ENCODE assay signal across 7 cellular contexts in the genomic region with DNA sequence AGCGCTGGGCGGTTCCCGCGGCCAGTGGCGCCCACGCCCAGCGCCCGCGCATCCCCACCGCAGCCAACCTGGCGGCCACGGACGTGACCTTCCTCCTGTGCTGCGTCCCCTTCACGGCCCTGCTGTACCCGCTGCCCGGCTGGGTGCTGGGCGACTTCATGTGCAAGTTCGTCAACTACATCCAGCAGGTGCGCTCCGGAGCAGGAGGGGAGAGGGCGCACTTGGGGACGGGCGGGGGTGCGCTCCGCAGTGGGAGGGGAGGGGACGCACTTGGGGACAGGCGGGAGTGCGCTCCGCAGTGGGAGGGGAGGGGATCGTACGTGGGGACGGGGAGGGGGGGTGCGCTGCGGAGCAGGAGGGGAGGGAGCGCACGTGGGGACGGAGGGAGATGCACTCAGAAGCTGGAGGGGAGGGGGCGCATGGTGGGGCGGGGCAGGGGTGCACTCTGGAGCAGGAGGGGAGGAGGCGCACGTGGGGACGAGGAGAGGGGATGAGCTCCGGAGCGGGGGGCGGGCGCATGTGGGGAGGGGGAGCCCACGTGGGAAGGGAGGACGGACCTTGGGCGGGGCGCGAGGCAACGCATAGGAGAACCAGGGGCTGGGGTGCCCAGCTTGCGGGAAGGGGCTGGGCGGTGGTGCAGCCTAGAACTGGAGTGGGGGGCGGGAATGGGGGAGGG. TPM values are rescaled to one million over a fixed set of nuclear protein-coding genes. Genes with fewer than 3 reads are reported as not detected.
DNase-seq lines count a peak whose midpoint lies in the region; ATAC-seq and TF ChIP-seq lines count a peak whose summit lies in the region.
"Had no signal": no experiment of that assay in that cellular context is flagged by ENCODE, and none has a peak within 500 bp of the region (broad histone marks: within the 10 kb centered on the region; RNA-seq: fewer than 3 reads in every experiment).

No MANE protein-coding gene starts in this region.

- no peaks in the 10 kb centered on the region for H3K79me2 ChIP-seq in GM23338 (replicated peaks; ENCODE audit: insufficient read depth)

- H3K36me3 ChIP-seq in GM23338 (ENCODE audit: insufficient read depth) (no peaks in the 10 kb centered on the region), NT2/D1 (ENCODE audit: insufficient read depth, insufficient read length, low read length) (no peaks in the 10 kb centered on the region), iPS DF 6.9 (ENCODE audit: control insufficient read depth, insufficient read depth, low read length) (peaks cover 2% of the 10 kb centered on the region; the same call in 1 of the 2 replicates), stomach (no peaks in the 10 kb centered on the region)

- peaks cover 87% of the 10 kb centered on the region for H3K27me3 ChIP-seq in GM23338 (ENCODE audit: insufficient read depth)
- H3K27me3 ChIP-seq in NT2/D1 (ENCODE audit: insufficient read depth, insufficient read length): peaks cover 55% of the 10 kb centered on the region
- peaks cover 28% of the 10 kb centered on the region for H3K27me3 ChIP-seq in iPS DF 6.9 (ENCODE audit: control insufficient read depth, insufficient read depth, low read length)
- peaks cover 26 to 57% (median 53%) of the 10 kb centered on the region in 3 donors for H3K27me3 ChIP-seq in stomach

- peak overlapping the region; percentile 74; the same call in 1 of the 2 replicates for H2AFZ ChIP-seq in GM23338

- peaks cover 16% of the 10 kb centered on the region for H3F3A ChIP-seq in GM23338 (replicated peaks; ENCODE audit: low read depth)

- H3K4me2 ChIP-seq in GM23338: peak overlapping the region; percentile 87

- TF ChIP-seq EP300 in stomach (IDR thresholded peaks at IDR 0.05): no peak

- no peaks in the 10 kb centered on the region; the same call in 1 of the 2 replicates for H4K20me1 ChIP-seq in GM23338 (replicated peaks; ENCODE audit: insufficient read depth)

- no peaks in the 10 kb centered on the region for H3K9me3 Mint-ChIP-seq in GM23338

- TF ChIP-seq CTCF in GM23338 (conservative IDR thresholded peaks at IDR 0.05; ENCODE audit: low read depth in 2 of 2): no peak
- no peak for TF ChIP-seq CTCF in stomach (IDR thresholded peaks at IDR 0.05)

- intact Hi-C loops in stomach (cut with DNase I; ENCODE audit: low total_unique reads): loop anchor here (5.0 kb wide), 2 partner anchors 51 to 151 kb away; no protein-coding TSS in a partner anchor

- WGBS in iPS DF 6.9 (ENCODE audit: insufficient coverage, insufficient read length): no CpG with 5 or more reads among the region's 56 CpGs
- 1 to 5% (median 3%) methylated on average over 8 to 56 of the region's 56 CpGs for WGBS in stomach, 5 donors

- no peaks in the 10 kb centered on the region for H3K36me3 Mint-ChIP-seq in GM23338 (ENCODE audit: low read depth)

- peaks cover 56% of the 10 kb centered on the region for H3K27me3 Mint-ChIP-seq in GM23338 (ENCODE audit: insufficient read depth, low read depth, poor library complexity)

- peak; percentile 9 for ATAC-seq in GM23338
- ATAC-seq in GM21526 (IDR thresholded peaks at IDR 0.05; ENCODE audit: low FRiP score, unreplicated experiment): no peak

- H3K4me1 ChIP-seq in GM23338 (ENCODE audit: insufficient read depth): no peaks in the 10 kb centered on the region; the same call in 1 of the 2 replicates
- H3K4me1 ChIP-seq in NT2/D1 (ENCODE audit: insufficient read depth, insufficient read length): peaks cover 23% of the 10 kb centered on the region
- H3K4me1 ChIP-seq in iPS DF 6.9 (ENCODE audit: control insufficient read depth, insufficient read depth, low read length): peaks cover 4% of the 10 kb centered on the region
- H3K4me1 ChIP-seq in stomach: peaks cover 36 to 63% (median 56%) of the 10 kb centered on the region in 4 donors

- H3K9me3 ChIP-seq in NT2/D1 (ENCODE audit: insufficient read depth, low read length) (no peaks in the 10 kb centered on the region), iPS DF 6.9 (ENCODE audit: control insufficient read depth, insufficient read depth, low read length) (no peaks in the 10 kb centered on the region), stomach (no peaks in the 10 kb centered on the region)

- peak overlapping the region; percentile 32 for H3K9ac ChIP-seq in NT2/D1 (ENCODE audit: insufficient read length, low read depth)

- TF ChIP-seq POLR2A in stomach (IDR thresholded peaks at IDR 0.05): no peak

- H3K4me3 Mint-ChIP-seq in GM23338: peak overlapping the region; percentile 46; the same call in 2 of the 3 replicates

- no peaks in the 10 kb centered on the region for H3K9me2 ChIP-seq in GM23338 (ENCODE audit: insufficient read depth)

- peaks cover 7% of the 10 kb centered on the region; the same call in 2 of the 3 replicates for H3K4me1 Mint-ChIP-seq in GM23338

- H3K4me3 ChIP-seq in GM23338 (peak overlapping the region; percentile 72), NT2/D1 (ENCODE audit: insufficient read length, low read depth) (peak overlapping the region; percentile 71), iPS DF 6.9 (ENCODE audit: low read length) (peak overlapping the region; percentile 40; the same call in 1 of the 2 replicates), stomach (peak overlapping the region in 1 of 4 donors; percentile 50)

- H3K27ac Mint-ChIP-seq in GM23338: no peak overlapping the region

- DNase-seq in GM23338 (ENCODE audit: low spot score) (peak; percentile 74), NT2/D1 (ENCODE audit: low read depth, low spot score) (no peak), iPS DF 6.9 (ENCODE audit: low read depth, low spot score) (no peak), stomach (no peak), middle frontal gyrus (ENCODE audit: extremely low spot score, low spot score) (no peak)
- DNase-seq: SHP77 treated with DMSO at 0.1 percent for 48 hours had no signal

- no peak overlapping the region for H3K27ac ChIP-seq in GM23338 (ENCODE audit: low read depth)
- H3K27ac ChIP-seq in iPS DF 6.9 (ENCODE audit: low read length): no peak overlapping the region
- H3K27ac ChIP-seq in stomach: no peak overlapping the region

RNA-seq across cellular contexts. Expression of a gene that starts 1.5 kb away (rescaled TPM):
- total RNA-seq in GM23338 (2014; rRNA removed; shearing (Covaris generic)): 2.4 and 4.0 TPM in 2 replicates
- polyA plus RNA-seq in GM23338 (2016; fragmentation: Nextera tagmentation; extraction: Ambion mirVana): 0.78 and 1.0 TPM in 2 replicates
- not detected for total RNA-seq in stomach
- not detected for polyA plus RNA-seq in stomach

RNA-seq across cellular contexts. Expression of a gene that starts 5.6 kb away (rescaled TPM):
- total RNA-seq in GM23338 (2014; rRNA removed; shearing (Covaris generic)): 87.1 and 87.8 TPM in 2 replicates
- polyA plus RNA-seq in GM23338 (2016; fragmentation: Nextera tagmentation; extraction: Ambion mirVana) (76.5 and 87.4 TPM in 2 replicates), stomach (10 to 100 TPM; 47.1 to 63.8 (median 60.0) TPM)
- 10 to 100 TPM in 3 of 5 donors, 1 to 10 TPM in 2; 5.8 to 62.0 (median 29.7) TPM for total RNA-seq in stomach

RNA-seq across cellular contexts. Expression of a gene that starts 7.2 kb away (rescaled TPM):
- 48.8 and 51.6 TPM in 2 replicates for total RNA-seq in GM23338 (2014; rRNA removed; shearing (Covaris generic))
- polyA plus RNA-seq in GM23338 (2016; fragmentation: Nextera tagmentation; extraction: Ambion mirVana) (33.6 and 36.6 TPM in 2 replicates), stomach (1 to 10 TPM; 1.1 to 4.3 (median 2.1) TPM)
- total RNA-seq in stomach: 10 to 100 TPM in 2 of 5 donors, 1 to 10 TPM in 2, not detected in 1; 1.8 to 23.5 (median 8.6) TPM

RNA-seq across cellular contexts. Expression of a gene that starts 25.3 kb away (rescaled TPM):
- not detected in 2 replicates for total RNA-seq in GM23338 (2014; rRNA removed; shearing (Covaris generic))
- polyA plus RNA-seq in GM23338 (2016; fragmentation: Nextera tagmentation; extraction: Ambion mirVana): not detected in 2 replicates
- total RNA-seq in stomach: not detected
- polyA plus RNA-seq in stomach: not detected

RNA-seq across cellular contexts. Expression of a gene that starts 25.6 kb away (rescaled TPM):
- 62.3 and 73.6 TPM in 2 replicates for total RNA-seq in GM23338 (2014; rRNA removed; shearing (Covaris generic))
- polyA plus RNA-seq in GM23338 (2016; fragmentation: Nextera tagmentation; extraction: Ambion mirVana): 52.7 and 58.7 TPM in 2 replicates
- 100 to 1,000 TPM in 2 of 5 donors, 10 to 100 TPM in 3; 16.7 to 126 (median 82.1) TPM for total RNA-seq in stomach
- polyA plus RNA-seq in stomach: 10 to 100 TPM; 49.0 to 74.0 (median 54.7) TPM
